In the genomic region with DNA sequence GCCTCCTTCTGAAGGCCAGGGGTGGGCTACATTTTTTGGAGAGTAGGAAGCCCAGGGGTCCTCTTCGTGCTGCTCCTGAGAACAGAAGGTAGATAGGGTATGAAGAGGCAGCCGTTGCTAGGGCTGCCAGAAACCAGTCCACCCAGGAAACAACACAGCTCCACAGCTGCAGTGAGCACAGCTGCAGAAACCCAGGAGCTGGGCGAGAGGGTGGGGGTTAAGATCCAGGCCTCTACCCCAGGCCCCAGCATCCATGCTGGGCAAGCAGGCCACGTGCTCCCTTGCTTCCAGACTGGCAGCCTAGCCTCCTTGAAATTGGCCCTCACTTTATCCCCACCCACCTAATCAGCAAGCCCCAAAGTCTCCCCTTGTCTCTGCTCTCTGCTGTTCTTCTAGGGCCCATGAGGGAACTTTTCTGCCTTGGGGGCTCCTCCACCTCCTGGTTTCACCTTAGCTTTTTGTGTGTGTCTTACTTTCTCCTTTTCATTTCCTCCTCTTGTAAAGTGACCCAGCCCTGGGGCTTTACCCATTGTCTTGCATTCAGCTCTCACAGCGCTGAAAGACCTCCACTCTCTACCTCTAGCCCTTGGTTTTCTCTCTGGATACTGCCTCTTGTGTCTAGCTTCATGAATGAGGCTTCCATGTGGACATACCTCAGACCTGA, we compare ENCODE assay signal across 17 cellular contexts. TPM values are rescaled to one million over a fixed set of nuclear protein-coding genes. Genes with fewer than 3 reads are reported as not detected.
DNase-seq lines count a peak whose midpoint lies in the region; ATAC-seq and TF ChIP-seq lines count a peak whose summit lies in the region.
"Had no signal": no experiment of that assay in that cellular context is flagged by ENCODE, and none has a peak within 500 bp of the region (broad histone marks: within the 10 kb centered on the region; RNA-seq: fewer than 3 reads in every experiment).

No MANE protein-coding gene starts in this region.

- H3K27ac Mint-ChIP-seq in H9: peak overlapping the region; percentile 42 to 86 (median 61); a peak in 5 of 7 replicates
- peak overlapping the region in 4 of 5 experiments; percentile 32 to 84 (median 58) for H3K27ac Mint-ChIP-seq in brain
- H3K27ac Mint-ChIP-seq: activated CD4-positive, alpha-beta T cell treated with anti-CD3 and anti-CD28 coated beads for 36 hours had no signal

- H3K9ac ChIP-seq in H9 (ENCODE audit: extremely low read depth, insufficient read length, low read length): no peak overlapping the region

- H2BK12ac ChIP-seq in H9 (ENCODE audit: insufficient read length, low read depth, low read length): no peak overlapping the region

- peaks cover 3% of the 10 kb centered on the region; the same call in 1 of the 2 replicates for H3K4me1 ChIP-seq in H9 (ENCODE audit: insufficient read depth, low read length)

- no peaks in the 10 kb centered on the region for H3K79me2 ChIP-seq in H9 (ENCODE audit: insufficient read depth, low read length)

- H2BK15ac ChIP-seq in H9 (ENCODE audit: low read depth, low read length): no peak overlapping the region

- no peak overlapping the region for H4K8ac ChIP-seq in H9 (replicated peaks; ENCODE audit: insufficient read length, low read depth, low read length)

- H3K4me1 Mint-ChIP-seq in H9: peaks cover 17 to 19% of the 10 kb centered on the region in 2 experiments
- H3K4me1 Mint-ChIP-seq in brain: peaks cover 35% of the 10 kb centered on the region
- H3K4me1 Mint-ChIP-seq: activated CD4-positive, alpha-beta T cell treated with anti-CD3 and anti-CD28 coated beads for 36 hours; central memory CD8-positive, alpha-beta T cell; naive B cell had no signal

- no peak overlapping the region for H3T11ph ChIP-seq in H9 (ENCODE audit: low read length)

- H3K23ac ChIP-seq in H9 (ENCODE audit: insufficient read length, low read depth, low read length): no peak overlapping the region

- no peak overlapping the region for H2AK5ac ChIP-seq in H9 (ENCODE audit: insufficient read length, low read length)

- no peak overlapping the region for H3K27ac ChIP-seq in H9 (ENCODE audit: insufficient read length, low read depth, low read length)

- H4K91ac ChIP-seq in H9 (ENCODE audit: insufficient read length, low read depth, low read length): no peak overlapping the region

- no peak for TF ChIP-seq CTCF in H9 (conservative IDR thresholded peaks at IDR 0.05)
- TF ChIP-seq CTCF in brain (conservative IDR thresholded peaks at IDR 0.05): no peak

- ATAC-seq in sciatic nerve (peak; percentile 58), GM21619 (IDR thresholded peaks at IDR 0.05; ENCODE audit: unreplicated experiment) (no peak)
- ATAC-seq: activated CD4-positive, alpha-beta T cell treated with anti-CD3 and anti-CD28 coated beads for 36 hours; activated naive CD4-positive, alpha-beta T cell treated with anti-CD3 and anti-CD28 coated beads, Interleukin-2, amount 50 U/mL, for 72 hours; left colon had no signal

- no peaks in the 10 kb centered on the region for H4K20me1 ChIP-seq in H9 (ENCODE audit: control insufficient read depth, insufficient read depth, insufficient read length)

- intact Hi-C loops in sciatic nerve (cut with DNase I): no loop called here

- H3K9me3 ChIP-seq in H9 (ENCODE audit: control insufficient read depth, low read depth, low read length): no peaks in the 10 kb centered on the region

- peak overlapping the region; percentile 68; the same call in 1 of the 2 replicates for H3K14ac ChIP-seq in H9 (ENCODE audit: insufficient read depth, low read length)

- no peak overlapping the region for H2BK20ac ChIP-seq in H9 (ENCODE audit: low read depth, low read length, poor library complexity, severe bottlenecking)

- DNase-seq in H9 (peak; percentile 39), medulla oblongata (ENCODE audit: extremely low spot score) (peak; percentile 45), sciatic nerve (ENCODE audit: low spot score) (no peak), cerebellum (ENCODE audit: low spot score) (no peak), NCI-H2107 treated with DMSO at 0.1 percent for 48 hours (lab: John Stamatoyannopoulos, UW; ENCODE audit: unreplicated experiment) (no peak), kidney glomerular epithelial cell (lab: John Stamatoyannopoulos, UW) (no peak)
- DNase-seq: activated CD4-positive, alpha-beta T cell treated with anti-CD3 and anti-CD28 coated beads for 36 hours; AML-193; left colon; naive B cell; NK-92 treated with Interleukin-12 subunit alpha and Interleukin-12 subunit beta, amount 100 ng/mL, for 24 hours; stimulated activated CD4-positive, alpha-beta T cell treated with anti-CD3 and anti-CD28 coated beads, Interleukin-4, amount 100 ng/mL, for 1 hour had no signal

- H3K4me3 Mint-ChIP-seq in H9 (no peak overlapping the region; a peak in 1 of 5 replicates), brain (no peak overlapping the region)
- H3K4me3 Mint-ChIP-seq: activated CD4-positive, alpha-beta T cell treated with anti-CD3 and anti-CD28 coated beads for 36 hours; central memory CD8-positive, alpha-beta T cell; naive B cell had no signal

- no peak overlapping the region for H4K5ac ChIP-seq in H9 (ENCODE audit: insufficient read length, low read depth, low read length)

- no peaks in the 10 kb centered on the region for H3K27me3 ChIP-seq in H9 (ENCODE audit: insufficient read depth, low read length)

- no peak overlapping the region for H3K56ac ChIP-seq in H9 (ENCODE audit: insufficient read length, low read depth, low read length)

- H3K4ac ChIP-seq in H9 (ENCODE audit: low read depth, low read length): no peak overlapping the region

- H3K9me3 Mint-ChIP-seq in H9: no peaks in the 10 kb centered on the region; a peak in 3 of 5 replicates
- H3K9me3 Mint-ChIP-seq in brain: peaks cover 0 to 19% (median 9%) of the 10 kb centered on the region in 5 experiments
- H3K9me3 Mint-ChIP-seq: activated naive CD4-positive, alpha-beta T cell treated with anti-CD3 and anti-CD28 coated beads, Interleukin-2, amount 50 U/mL, for 72 hours; central memory CD8-positive, alpha-beta T cell had no signal

- H3K36me3 Mint-ChIP-seq in H9 (ENCODE audit: insufficient read depth in 1 of 3, low read depth in 3 of 3) (peaks cover 2 to 15% (median 6%) of the 10 kb centered on the region in 3 experiments; a peak in 6 of 7 replicates), brain (peaks cover 26% of the 10 kb centered on the region)
- H3K36me3 Mint-ChIP-seq: activated naive CD4-positive, alpha-beta T cell treated with anti-CD3 and anti-CD28 coated beads, Interleukin-2, amount 50 U/mL, for 72 hours; naive B cell had no signal

- H3K4me2 ChIP-seq in H9 (ENCODE audit: insufficient read depth, insufficient read length, low read length): no peak overlapping the region

- no peak overlapping the region for H2AFZ ChIP-seq in H9 (ENCODE audit: low read length)

- no peaks in the 10 kb centered on the region for H3K23me2 ChIP-seq in H9 (ENCODE audit: insufficient read length, low read depth, low read length, poor library complexity, severe bottlenecking)

- H3K27me3 Mint-ChIP-seq in H9 (ENCODE audit: low read depth) (peaks cover 7% of the 10 kb centered on the region; the same call in 1 of the 2 replicates), brain (no peaks in the 10 kb centered on the region)
- H3K27me3 Mint-ChIP-seq: activated CD4-positive, alpha-beta T cell treated with anti-CD3 and anti-CD28 coated beads for 36 hours; central memory CD8-positive, alpha-beta T cell; naive B cell had no signal

- no peak overlapping the region for H2BK120ac ChIP-seq in H9 (ENCODE audit: low read depth, low read length, poor library complexity, severe bottlenecking)

- H3K79me1 ChIP-seq in H9 (ENCODE audit: insufficient read depth, low read depth, low read length, poor library complexity, severe bottlenecking): no peaks in the 10 kb centered on the region

- no peak overlapping the region for H2BK5ac ChIP-seq in H9 (ENCODE audit: insufficient read length, low read length)

- peak overlapping the region; percentile 73 for H3K18ac ChIP-seq in H9 (ENCODE audit: insufficient read length, low read depth, low read length)

- no CpG with 5 or more reads among the region's 5 CpGs for WGBS in H9 (ENCODE audit: extremely low coverage, insufficient read length, low lambda C conversion rate)

RNA-seq across cellular contexts. Expression of gene STON1, which starts 30.7 kb away (rescaled TPM):
- 4.9 and 5.5 TPM in 2 replicates for total RNA-seq in H9 (2021)
- 0.95 TPM for polyA plus RNA-seq in brain (ENCODE audit: insufficient read depth, low read depth, low replicate concordance)
- total RNA-seq in sciatic nerve: 55.3 TPM
- total RNA-seq in cerebellum: 11.4 TPM
- total RNA-seq: HT-29 had no signal

RNA-seq across cellular contexts. Expression of gene GTF2A1L, which starts 57.0 kb away (rescaled TPM):
- total RNA-seq in H9 (2021) (not detected in 2 replicates), sciatic nerve (1.4 TPM), cerebellum (2.8 TPM)
- not detected for polyA plus RNA-seq in brain (ENCODE audit: insufficient read depth, low read depth, low replicate concordance)
- total RNA-seq: activated CD4-positive, alpha-beta T cell treated with anti-CD3 and anti-CD28 coated beads for 36 hours; activated naive CD4-positive, alpha-beta T cell treated with anti-CD3 and anti-CD28 coated beads, Interleukin-2, amount 50 U/mL, for 72 hours; HT-29; left colon had no signal

Comparison
In these comparisons a context has a peak if more than half of its experiments do, and no peak if none do; other contexts are left out.
1. DNase-seq: peak in H9 (single experiment) and medulla oblongata (single experiment); none in sciatic nerve (single experiment), cerebellum (single experiment), NCI-H2107 treated with DMSO at 0.1 percent for 48 hours (single experiment) and kidney glomerular epithelial cell (single experiment).